ENCODE assay signal across 12 cellular contexts in the genomic region with DNA sequence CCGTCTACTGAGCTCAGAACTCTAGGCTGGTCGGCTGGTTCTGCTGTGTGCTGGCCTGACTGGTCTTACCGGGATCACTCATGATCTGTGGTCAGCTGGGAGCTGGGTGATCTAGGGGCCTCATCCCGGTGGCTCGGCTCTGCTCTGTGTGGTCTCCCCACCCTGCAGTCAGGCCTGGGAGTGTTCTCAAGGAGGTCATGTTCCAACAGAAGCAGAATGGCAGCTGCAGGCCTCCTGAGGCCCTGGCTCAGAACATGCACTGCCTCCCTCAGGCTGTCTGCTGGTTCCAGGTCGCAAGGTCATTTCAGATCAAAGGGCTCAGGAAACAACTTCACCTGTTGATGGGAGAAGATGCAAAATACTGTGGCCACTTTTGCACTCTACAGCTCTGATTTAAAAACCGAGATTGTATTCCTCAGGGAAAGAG.
DNase-seq lines count a peak whose midpoint lies in the region; ATAC-seq and TF ChIP-seq lines count a peak whose summit lies in the region.
"Had no signal": no experiment of that assay in that cellular context is flagged by ENCODE, and none has a peak within 500 bp of the region (broad histone marks: within the 10 kb centered on the region; RNA-seq: fewer than 3 reads in every experiment).

No MANE protein-coding gene starts in this region.

- no peak overlapping the region for H3K4me2 ChIP-seq in GM23338

- H3K27me3 Mint-ChIP-seq in Caco-2 (ENCODE audit: insufficient read depth, unreplicated experiment), result no peaks in the 10 kb centered on the region
- H3K27me3 Mint-ChIP-seq in GM23338 (ENCODE audit: insufficient read depth, low read depth, poor library complexity), result peaks cover 5% of the 10 kb centered on the region
- H3K27me3 Mint-ChIP-seq in nephron progenitor cell (ENCODE audit: low read depth, poor library complexity), result peaks cover 5% of the 10 kb centered on the region
- H3K27me3 Mint-ChIP-seq: B cell; CD4-positive, alpha-beta T cell had no signal

- no peaks in the 10 kb centered on the region; the same call in 1 of the 2 replicates for H3K36me3 ChIP-seq in Caco-2 (ENCODE audit: control insufficient read depth, insufficient read depth, low read length)
- no peaks in the 10 kb centered on the region for H3K36me3 ChIP-seq in GM23338 (ENCODE audit: insufficient read depth)

- no peaks in the 10 kb centered on the region for H4K20me1 ChIP-seq in GM23338 (replicated peaks; ENCODE audit: insufficient read depth)

- peak overlapping the region; percentile 0 for H3K27ac Mint-ChIP-seq in Caco-2 (ENCODE audit: unreplicated experiment)
- no peak overlapping the region for H3K27ac Mint-ChIP-seq in GM23338
- H3K27ac Mint-ChIP-seq in nephron progenitor cell, result no peak overlapping the region
- H3K27ac Mint-ChIP-seq: B cell; CD4-positive, alpha-beta T cell had no signal

- H3K4me3 Mint-ChIP-seq in Caco-2 (ENCODE audit: unreplicated experiment) (no peak overlapping the region), GM23338 (no peak overlapping the region), nephron progenitor cell (no peak overlapping the region)
- H3K4me3 Mint-ChIP-seq: B cell; CD4-positive, alpha-beta T cell had no signal

- CTCF ChIA-PET in Caco-2 (lab: Charles Lee), result no interaction called here

- no peak overlapping the region for H3K27ac ChIP-seq in GM23338 (ENCODE audit: low read depth)

- H3K4me1 Mint-ChIP-seq in Caco-2 (ENCODE audit: low read depth, unreplicated experiment) (peaks cover 28% of the 10 kb centered on the region), GM23338 (peaks cover 3% of the 10 kb centered on the region; the same call in 1 of the 3 replicates), nephron progenitor cell (peaks cover 22% of the 10 kb centered on the region)

- no TSS peak for BruUV-seq in Caco-2 (replicated peaks; lab: Mats Ljungman, UMichigan)

- POLR2A ChIA-PET in Caco-2 (lab: Charles Lee), result no interaction called here

- ATAC-seq in GM23338 (peak; percentile 61), HG03457 (IDR thresholded peaks at IDR 0.05; ENCODE audit: unreplicated experiment) (no peak)
- ATAC-seq in stimulated activated naive CD8-positive, alpha-beta T cell treated with anti-CD3 and anti-CD28 coated beads, Interleukin-15, Interleukin-2, amounts not matched to agents 100 U/mL and 50 U/mL, for 24 hours, result no peak
- ATAC-seq: GM12878 had no signal

- H2AFZ ChIP-seq in GM23338, result 0 out of 2 replicates have a peak overlapping the region, but pooled peaks have one; percentile 3

- 0 out of 2 replicates have a peak, but pooled peaks cover 3% of the 10 kb centered on the region for H3K9me3 ChIP-seq in Caco-2

- H3K9me2 ChIP-seq in GM23338 (ENCODE audit: insufficient read depth), result 0 out of 2 replicates have a peak, but pooled peaks cover 8% of the 10 kb centered on the region

- no peaks in the 10 kb centered on the region for H3F3A ChIP-seq in GM23338 (replicated peaks; ENCODE audit: low read depth)

- intact Hi-C loops in Caco-2 (cut with micrococcal nuclease; ENCODE audit: unreplicated experiment), result no loop called here

- no peak overlapping the region for H3K4me3 ChIP-seq in Caco-2 (ENCODE audit: low read depth, low read length)
- H3K4me3 ChIP-seq in GM23338, result no peak overlapping the region
- H3K4me3 ChIP-seq: GM12878 had no signal

- TF ChIP-seq CTCF in Caco-2 (IDR thresholded peaks at IDR 0.05; ENCODE audit: insufficient read depth in 1 of 2, low read depth in 1 of 2, low read length in 1 of 2, severe bottlenecking in 1 of 2, unreplicated experiment in 1 of 2) (no peak), GM23338 (conservative IDR thresholded peaks at IDR 0.05; ENCODE audit: low read depth in 2 of 2) (no peak), nephron progenitor cell (IDR thresholded peaks at IDR 0.05) (no peak)

- H3K4me1 ChIP-seq in Caco-2 (peaks cover 29% of the 10 kb centered on the region), GM23338 (ENCODE audit: insufficient read depth) (no peaks in the 10 kb centered on the region)

- peak; percentile 37 to 71 for DNase-seq in Caco-2
- no peak for DNase-seq in GM23338 (ENCODE audit: low spot score)
- DNase-seq in islet precursor cell, result peak; percentile 88
- peak; percentile 3 for DNase-seq in nephron progenitor cell
- no peak for DNase-seq in NCI-H2081 treated with DMSO at 0.1 percent for 48 hours (lab: John Stamatoyannopoulos, UW)
- no peak for DNase-seq in stimulated activated naive CD8-positive, alpha-beta T cell treated with anti-CD3 and anti-CD28 coated beads, Interleukin-15, Interleukin-2, amounts not matched to agents 100 U/mL and 50 U/mL, for 24 hours
- DNase-seq: C1 segment of cervical spinal cord; CD4-positive, alpha-beta T cell; IMR-90 had no signal

- peaks cover 7% of the 10 kb centered on the region for H3K36me3 Mint-ChIP-seq in Caco-2 (ENCODE audit: insufficient read depth, unreplicated experiment)
- no peaks in the 10 kb centered on the region for H3K36me3 Mint-ChIP-seq in GM23338 (ENCODE audit: low read depth)
- no peaks in the 10 kb centered on the region for H3K36me3 Mint-ChIP-seq in nephron progenitor cell (ENCODE audit: low read depth)

- H3K79me2 ChIP-seq in GM23338 (replicated peaks; ENCODE audit: insufficient read depth), result no peaks in the 10 kb centered on the region

- H3K9me3 Mint-ChIP-seq in Caco-2 (ENCODE audit: unreplicated experiment) (peaks cover 10% of the 10 kb centered on the region), GM23338 (no peaks in the 10 kb centered on the region), nephron progenitor cell (no peaks in the 10 kb centered on the region)

- H3K27me3 ChIP-seq in Caco-2 (replicated peaks; ENCODE audit: control insufficient read depth, insufficient read depth, low read length) (no peaks in the 10 kb centered on the region), GM23338 (ENCODE audit: insufficient read depth) (no peaks in the 10 kb centered on the region)

TF ChIP-seq in GM23338, 12 proteins besides CTCF, POLR2A, EP300 and RAD21 (continues in another document):
- TF ChIP-seq NANOG (IDR thresholded peaks at IDR 0.05; ENCODE audit: borderline replicate concordance) (no peak), EZH2 (IDR thresholded peaks at IDR 0.05; ENCODE audit: low read depth, unreplicated experiment) (no peak), ZNF114 (CRISPR knock-in tag; IDR thresholded peaks at IDR 0.05) (no peak), ZNF331 (CRISPR knock-in tag; IDR thresholded peaks at IDR 0.05; ENCODE audit: low read depth) (no peak), STAT1 (IDR thresholded peaks at IDR 0.05; ENCODE audit: unreplicated experiment) (no peak), JUNB (IDR thresholded peaks at IDR 0.05; ENCODE audit: unreplicated experiment) (no peak), CREB1 (CRISPR knock-in tag; IDR thresholded peaks at IDR 0.05; ENCODE audit: low read depth) (no peak), EZH2phosphoT487 (IDR thresholded peaks at IDR 0.05; ENCODE audit: unreplicated experiment) (no peak), POLR2AphosphoS5 (IDR thresholded peaks at IDR 0.05; ENCODE audit: low read depth) (no peak)
- TF ChIP-seq, protein P1, sequence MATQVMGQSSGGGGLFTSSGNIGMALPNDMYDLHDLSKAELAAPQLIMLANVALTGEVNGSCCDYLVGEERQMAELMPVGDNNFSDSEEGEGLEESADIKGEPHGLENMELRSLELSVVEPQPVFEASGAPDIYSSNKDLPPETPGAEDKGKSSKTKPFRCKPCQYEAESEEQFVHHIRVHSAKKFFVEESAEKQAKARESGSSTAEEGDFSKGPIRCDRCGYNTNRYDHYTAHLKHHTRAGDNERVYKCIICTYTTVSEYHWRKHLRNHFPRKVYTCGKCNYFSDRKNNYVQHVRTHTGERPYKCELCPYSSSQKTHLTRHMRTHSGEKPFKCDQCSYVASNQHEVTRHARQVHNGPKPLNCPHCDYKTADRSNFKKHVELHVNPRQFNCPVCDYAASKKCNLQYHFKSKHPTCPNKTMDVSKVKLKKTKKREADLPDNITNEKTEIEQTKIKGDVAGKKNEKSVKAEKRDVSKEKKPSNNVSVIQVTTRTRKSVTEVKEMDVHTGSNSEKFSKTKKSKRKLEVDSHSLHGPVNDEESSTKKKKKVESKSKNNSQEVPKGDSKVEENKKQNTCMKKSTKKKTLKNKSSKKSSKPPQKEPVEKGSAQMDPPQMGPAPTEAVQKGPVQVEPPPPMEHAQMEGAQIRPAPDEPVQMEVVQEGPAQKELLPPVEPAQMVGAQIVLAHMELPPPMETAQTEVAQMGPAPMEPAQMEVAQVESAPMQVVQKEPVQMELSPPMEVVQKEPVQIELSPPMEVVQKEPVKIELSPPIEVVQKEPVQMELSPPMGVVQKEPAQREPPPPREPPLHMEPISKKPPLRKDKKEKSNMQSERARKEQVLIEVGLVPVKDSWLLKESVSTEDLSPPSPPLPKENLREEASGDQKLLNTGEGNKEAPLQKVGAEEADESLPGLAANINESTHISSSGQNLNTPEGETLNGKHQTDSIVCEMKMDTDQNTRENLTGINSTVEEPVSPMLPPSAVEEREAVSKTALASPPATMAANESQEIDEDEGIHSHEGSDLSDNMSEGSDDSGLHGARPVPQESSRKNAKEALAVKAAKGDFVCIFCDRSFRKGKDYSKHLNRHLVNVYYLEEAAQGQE (IDR thresholded peaks at IDR 0.05; ENCODE audit: unreplicated experiment), result no peak

Comparison
In these comparisons a context has a peak if more than half of its experiments do, and no peak if none do; other contexts are left out.
1. DNase-seq: peak in Caco-2 (2 of 2), islet precursor cell (single experiment) and nephron progenitor cell (single experiment); none in GM23338 (single experiment), NCI-H2081 treated with DMSO at 0.1 percent for 48 hours (single experiment) and stimulated activated naive CD8-positive, alpha-beta T cell treated with anti-CD3 and anti-CD28 coated beads, Interleukin-15, Interleukin-2, amounts not matched to agents 100 U/mL and 50 U/mL, for 24 hours (single experiment).